17 cellular contexts compared by ENCODE assay signal in the genomic region with DNA sequence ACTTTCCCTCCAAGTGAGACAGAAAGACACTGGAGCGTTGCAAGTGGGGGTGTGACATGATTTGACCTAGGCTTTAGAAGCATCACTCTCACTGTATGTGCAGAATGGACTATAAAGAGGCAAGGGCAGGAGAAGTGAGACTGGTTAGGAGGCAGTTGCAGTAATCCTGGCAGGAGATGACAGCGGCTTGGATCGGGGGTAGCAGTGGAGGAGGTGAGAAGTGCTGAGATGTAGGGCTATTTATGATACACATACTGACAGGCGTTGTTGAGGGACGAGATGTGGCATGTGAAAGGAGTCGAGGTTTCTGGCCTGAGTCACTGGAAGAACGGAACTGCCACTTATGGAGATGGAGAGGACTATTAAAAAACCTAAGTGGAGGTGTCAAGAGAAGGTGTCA.
"Had no signal": no experiment of that assay in that cellular context is flagged by ENCODE, and none has a peak within 500 bp of the region (broad histone marks: within the 10 kb centered on the region; RNA-seq: fewer than 3 reads in every experiment).

No MANE protein-coding gene starts in this region.

- H3K27ac ChIP-seq: psoas muscle, right lobe of liver, testis, upper lobe of right lung had no signal

- H3K4me1 ChIP-seq: testis had no signal

- H3K9me3 ChIP-seq: psoas muscle, right lobe of liver, spleen, testis, upper lobe of right lung had no signal

- H3K36me3 ChIP-seq: right lobe of liver, spleen, upper lobe of right lung had no signal

- H3K9me3 Mint-ChIP-seq: activated CD4-positive, alpha-beta T cell treated with anti-CD3 and anti-CD28 coated beads, Interleukin-2, amount 10 ng/mL, durations not matched to agents 24 days and 14 days; activated naive CD4-positive, alpha-beta T cell treated with anti-CD3 and anti-CD28 coated beads, Interleukin-2, amount 50 U/mL, for 72 hours; activated T-helper 1 cell treated with anti-CD3 and anti-CD28 coated beads, Interleukin-12 subunit alpha, Interleukin-12 subunit beta, Interleukin-2, Interleukin-4 antibody, amounts not matched to agents 30 ng/mL and 10 ng/mL and 1 ng/mL, durations not matched to agents 14 hours and 24 hours and 36 hours; brain; nephron progenitor cell; stimulated activated naive CD8-positive, alpha-beta T cell treated with anti-CD3 and anti-CD28 coated beads, Interleukin-15, amount 100 ng/mL, for 72 hours; T-helper 1 cell treated with Interleukin-12 subunit alpha and Interleukin-12 subunit beta and Interleukin-4 antibody, amounts not matched to agents 30 μg/mL and 1 μg/mL, for 36 hours had no signal

- H3K4me3 Mint-ChIP-seq: activated CD4-positive, alpha-beta T cell treated with anti-CD3 and anti-CD28 coated beads, Interleukin-2, amount 10 ng/mL, durations not matched to agents 24 days and 14 days; activated T-helper 1 cell treated with anti-CD3 and anti-CD28 coated beads, Interleukin-12 subunit alpha, Interleukin-12 subunit beta, Interleukin-2, Interleukin-4 antibody, amounts not matched to agents 30 ng/mL and 10 ng/mL and 1 ng/mL, durations not matched to agents 14 hours and 24 hours and 36 hours; brain; nephron progenitor cell; stimulated activated naive CD8-positive, alpha-beta T cell treated with anti-CD3 and anti-CD28 coated beads, Interleukin-15, amount 100 ng/mL, for 72 hours; T-helper 1 cell treated with Interleukin-12 subunit alpha and Interleukin-12 subunit beta and Interleukin-4 antibody, amounts not matched to agents 30 μg/mL and 1 μg/mL, for 36 hours had no signal

- H3K36me3 Mint-ChIP-seq: activated naive CD4-positive, alpha-beta T cell treated with anti-CD3 and anti-CD28 coated beads, Interleukin-2, amount 50 U/mL, for 72 hours; brain had no signal

- H3K4me3 ChIP-seq: psoas muscle, right lobe of liver, upper lobe of right lung had no signal

- H3K27me3 ChIP-seq: testis, upper lobe of right lung had no signal

- DNase-seq: activated CD4-positive, alpha-beta T cell treated with anti-CD3 and anti-CD28 coated beads, Interleukin-2, amount 10 ng/mL, durations not matched to agents 24 days and 14 days; erythroblast; hippocampal formation; left ventricle myocardium superior; mesenchymal stem cell; nephron progenitor cell; psoas muscle; right lobe of liver; spleen; stimulated activated CD4-positive, alpha-beta T cell treated with anti-CD3 and anti-CD28 coated beads, Interleukin-2, amount 100 ng/mL, for 48 hours; stimulated activated naive CD8-positive, alpha-beta T cell treated with anti-CD3 and anti-CD28 coated beads, Interleukin-15, amount 100 ng/mL, for 72 hours; testis; upper lobe of right lung had no signal

- ATAC-seq: left ventricle myocardium superior, psoas muscle, right lobe of liver, upper lobe of right lung had no signal

- H3K27ac Mint-ChIP-seq: activated naive CD4-positive, alpha-beta T cell treated with anti-CD3 and anti-CD28 coated beads, Interleukin-2, amount 50 U/mL, for 72 hours; activated T-helper 1 cell treated with anti-CD3 and anti-CD28 coated beads, Interleukin-12 subunit alpha, Interleukin-12 subunit beta, Interleukin-2, Interleukin-4 antibody, amounts not matched to agents 30 ng/mL and 10 ng/mL and 1 ng/mL, durations not matched to agents 14 hours and 24 hours and 36 hours; brain; nephron progenitor cell; T-helper 1 cell treated with Interleukin-12 subunit alpha and Interleukin-12 subunit beta and Interleukin-4 antibody, amounts not matched to agents 30 μg/mL and 1 μg/mL, for 36 hours had no signal
